In genomic region chr17:69450857-69451410, GRCh38 we compare ENCODE assay signal across 13 cellular contexts. TPM values are rescaled to one million over a fixed set of nuclear protein-coding genes. Genes with fewer than 3 reads are reported as not detected.
DNase-seq lines count a peak whose midpoint lies in the region; ATAC-seq lines count a peak whose summit lies in the region.
"Had no signal": no experiment of that assay in that cellular context is flagged by ENCODE, and none has a peak within 500 bp of the region (broad histone marks: within the 10 kb centered on the region; RNA-seq: fewer than 3 reads in every experiment).

No MANE protein-coding gene starts in this region.

- no peaks in the 10 kb centered on the region for H3K27me3 Mint-ChIP-seq in natural killer cell treated with Interleukin-12 subunit alpha and Interleukin-12 subunit beta and Interleukin-15 and Interleukin-18, amount 100 ng/mL, for 72 hours
- H3K27me3 Mint-ChIP-seq: T-cell had no signal

- no peaks in the 10 kb centered on the region for H3K9me3 Mint-ChIP-seq in natural killer cell treated with Interleukin-12 subunit alpha and Interleukin-12 subunit beta and Interleukin-15 and Interleukin-18, amount 100 ng/mL, for 72 hours
- H3K9me3 Mint-ChIP-seq: T-cell had no signal

- H3K36me3 ChIP-seq in neuronal stem cell (replicated peaks in 1 of 2; ENCODE audit: control insufficient read depth in 2 of 2, insufficient read depth in 2 of 2, low read length in 2 of 2), result no peaks in the 10 kb centered on the region

- H2BK15ac ChIP-seq in neuronal stem cell (ENCODE audit: low read length), result no peak overlapping the region

- H3K4me3 ChIP-seq in neuronal stem cell (ENCODE audit: low read length in 2 of 2), result no peak overlapping the region

- no peak overlapping the region for H2BK120ac ChIP-seq in neuronal stem cell (ENCODE audit: low read depth, low read length)

- no peak overlapping the region for H3K4ac ChIP-seq in neuronal stem cell (ENCODE audit: low read length)

- H3K4me3 Mint-ChIP-seq in natural killer cell treated with Interleukin-12 subunit alpha and Interleukin-12 subunit beta and Interleukin-15 and Interleukin-18, amount 100 ng/mL, for 72 hours, result no peak overlapping the region
- H3K4me3 Mint-ChIP-seq: T-cell had no signal

- H4K91ac ChIP-seq in neuronal stem cell (ENCODE audit: low read depth, low read length, poor library complexity), result no peak overlapping the region

- DNase-seq in dermis blood vessel endothelial cell (peak; percentile 88), neuronal stem cell (ENCODE audit: low spot score) (no peak), sciatic nerve (ENCODE audit: low spot score) (no peak), germinal center (ENCODE audit: low spot score) (no peak), medulla oblongata (ENCODE audit: extremely low spot score) (no peak)
- no peak for DNase-seq in natural killer cell treated with Interleukin-12 subunit alpha and Interleukin-12 subunit beta and Interleukin-15 and Interleukin-18, amount 100 ng/mL, for 72 hours (ENCODE audit: low spot score)
- DNase-seq: activated CD4-positive, alpha-beta T cell treated with anti-CD3 and anti-CD28 coated beads, Interleukin-2, amount 50 U/mL, for 1 hour; C1 segment of cervical spinal cord; right cardiac atrium; substantia nigra; T-cell had no signal

- H3K9ac ChIP-seq in neuronal stem cell (ENCODE audit: low read depth, low read length, poor library complexity), result no peak overlapping the region

- H3K36me3 Mint-ChIP-seq in natural killer cell treated with Interleukin-12 subunit alpha and Interleukin-12 subunit beta and Interleukin-15 and Interleukin-18, amount 100 ng/mL, for 72 hours, result no peaks in the 10 kb centered on the region

- H3K14ac ChIP-seq in neuronal stem cell (ENCODE audit: low read length), result no peak overlapping the region

- H3K27ac Mint-ChIP-seq in natural killer cell treated with Interleukin-12 subunit alpha and Interleukin-12 subunit beta and Interleukin-15 and Interleukin-18, amount 100 ng/mL, for 72 hours, result peak overlapping the region in 1 of 2 donors; percentile 28
- H3K27ac Mint-ChIP-seq: T-cell had no signal

- peak overlapping the region; percentile 64 for H2AFZ ChIP-seq in neuronal stem cell (ENCODE audit: low read length)

- no peak overlapping the region for H3K18ac ChIP-seq in neuronal stem cell (ENCODE audit: low read length)

- no peak overlapping the region for H3K23ac ChIP-seq in neuronal stem cell (ENCODE audit: low read depth, low read length, poor library complexity)

- H3K4me2 ChIP-seq in neuronal stem cell (ENCODE audit: insufficient read depth, low read length, poor library complexity, severe bottlenecking), result no peak overlapping the region

- H3K27ac ChIP-seq in neuronal stem cell (replicated peaks; ENCODE audit: low read length), result no peak overlapping the region

- H4K8ac ChIP-seq in neuronal stem cell (ENCODE audit: low read depth, low read length), result no peak overlapping the region

- intact Hi-C loops in sciatic nerve (cut with DNase I), result no loop called here

- no peak overlapping the region for H2BK12ac ChIP-seq in neuronal stem cell (ENCODE audit: low read length)

- peaks cover 13 to 19% of the 10 kb centered on the region in 2 donors for H3K4me1 ChIP-seq in neuronal stem cell (ENCODE audit: control insufficient read depth in 2 of 2, insufficient read depth in 1 of 2, low read depth in 1 of 2, low read length in 2 of 2)

- peak; percentile 10 for ATAC-seq in GM19351 (IDR thresholded peaks at IDR 0.05; ENCODE audit: unreplicated experiment)
- peak; percentile 9 for ATAC-seq in HG03175 (IDR thresholded peaks at IDR 0.05; ENCODE audit: unreplicated experiment)
- no peak for ATAC-seq in natural killer cell treated with Interleukin-12 subunit alpha and Interleukin-12 subunit beta and Interleukin-15 and Interleukin-18, amount 100 ng/mL, for 72 hours
- ATAC-seq in sciatic nerve, result no peak
- ATAC-seq: right cardiac atrium, T-cell had no signal

- H3K79me1 ChIP-seq in neuronal stem cell (ENCODE audit: low read depth, low read length), result peaks cover 2% of the 10 kb centered on the region

- H3K9me3 ChIP-seq in neuronal stem cell (replicated peaks in 1 of 2; ENCODE audit: control insufficient read depth in 2 of 2, insufficient read depth in 1 of 2, low read depth in 1 of 2, low read length in 2 of 2), result no peaks in the 10 kb centered on the region

- no peak overlapping the region for H2BK5ac ChIP-seq in neuronal stem cell (ENCODE audit: low read length)

- no peaks in the 10 kb centered on the region for H3K27me3 ChIP-seq in neuronal stem cell (ENCODE audit: control insufficient read depth in 3 of 3, insufficient read depth in 3 of 3, low read depth in 1 of 3, low read length in 3 of 3)

- H3K4me1 Mint-ChIP-seq in natural killer cell treated with Interleukin-12 subunit alpha and Interleukin-12 subunit beta and Interleukin-15 and Interleukin-18, amount 100 ng/mL, for 72 hours (ENCODE audit: low read depth in 2 of 2), result peaks cover 6 to 16% of the 10 kb centered on the region in 2 donors

- no peak overlapping the region for H2AK5ac ChIP-seq in neuronal stem cell (ENCODE audit: low read depth, low read length)

- WGBS in neuronal stem cell (ENCODE audit: extremely low coverage in 2 of 2, insufficient read length in 2 of 2, insufficient replicate concordance in 1 of 2), 2 donors, result no CpG with 5 or more reads among the region's 9 CpGs

RNA-seq across cellular contexts. Expression of gene MAP2K6, which starts 36.4 kb away (rescaled TPM):
- total RNA-seq in dermis blood vessel endothelial cell, result 4.9 and 14.2 TPM in 2 replicates
- polyA plus RNA-seq in neuronal stem cell (2013, experiment 1 of 2), result 39.6 TPM
- 40.7 TPM for polyA plus RNA-seq in neuronal stem cell (2013, experiment 2 of 2)
- total RNA-seq in natural killer cell treated with Interleukin-12 subunit alpha and Interleukin-12 subunit beta and Interleukin-15 and Interleukin-18, amount 100 ng/mL, for 72 hours, result under 1 TPM; 0.36 to 0.53 TPM
- total RNA-seq in sciatic nerve, result 7.7 TPM

Comparison
In these comparisons a context has a peak if more than half of its experiments do, and no peak if none do; other contexts are left out.
1. ATAC-seq: peak in GM19351 (single experiment) and HG03175 (single experiment); none in natural killer cell treated with Interleukin-12 subunit alpha and Interleukin-12 subunit beta and Interleukin-15 and Interleukin-18, amount 100 ng/mL, for 72 hours (0 of 2) and sciatic nerve (single experiment).